Comparison of ENCODE assay signal across 22 cellular contexts in the genomic region with DNA sequence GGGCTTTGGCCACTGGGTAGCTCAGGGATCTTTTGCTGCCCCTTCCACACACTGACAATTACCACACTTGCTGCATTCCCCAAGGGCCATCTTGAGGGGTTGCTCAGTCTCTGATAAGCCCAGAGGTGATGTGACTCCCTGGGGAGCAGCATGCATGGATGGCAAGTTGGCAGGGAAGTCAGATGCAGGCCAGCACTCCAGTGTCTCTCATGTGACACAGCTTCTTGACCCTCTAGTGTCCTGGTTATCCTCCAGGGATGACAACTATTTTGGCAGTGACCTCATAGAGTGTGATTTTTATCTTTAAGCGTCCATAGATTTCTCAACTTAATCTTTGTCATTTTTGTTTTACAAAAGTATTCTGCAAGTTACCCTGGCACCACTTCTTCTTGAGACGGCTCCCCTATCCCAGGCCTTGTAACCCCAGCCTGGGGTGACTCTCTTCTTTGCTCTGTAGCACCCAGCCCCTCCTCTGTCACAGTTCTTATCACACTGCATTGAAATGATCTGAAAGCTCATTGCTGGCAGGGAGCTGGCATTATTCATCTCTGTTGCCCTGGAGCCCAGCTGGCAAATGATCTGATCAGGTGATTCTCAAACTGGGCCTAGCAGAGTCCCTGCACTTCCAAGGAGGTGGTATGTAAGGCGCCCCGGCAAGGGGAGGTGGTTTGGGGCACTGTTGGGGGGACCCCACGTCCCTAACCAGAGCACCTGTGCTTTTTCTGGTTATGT.
DNase-seq lines count a peak whose midpoint lies in the region; ATAC-seq and TF ChIP-seq lines count a peak whose summit lies in the region.
"Had no signal": no experiment of that assay in that cellular context is flagged by ENCODE, and none has a peak within 500 bp of the region (broad histone marks: within the 10 kb centered on the region; RNA-seq: fewer than 3 reads in every experiment).

No MANE protein-coding gene starts in this region.

- no peak overlapping the region for H2AFZ ChIP-seq in GM23338
- no peak overlapping the region for H2AFZ ChIP-seq in MM.1S (ENCODE audit: low read length)

- no peaks in the 10 kb centered on the region for H3F3A ChIP-seq in GM23338 (replicated peaks; ENCODE audit: low read depth)
- H3F3A ChIP-seq in MM.1S (ENCODE audit: insufficient read depth, low read length) = peaks cover 26% of the 10 kb centered on the region

- H3K9me3 ChIP-seq in colonic mucosa = no peaks in the 10 kb centered on the region
- H3K9me3 ChIP-seq in mucosa of descending colon = no peaks in the 10 kb centered on the region
- H3K9me3 ChIP-seq in MM.1S (replicated peaks; ENCODE audit: insufficient read depth, low read length) = no peaks in the 10 kb centered on the region
- H3K9me3 ChIP-seq in endodermal cell (ENCODE audit: control insufficient read depth, low read length) = no peaks in the 10 kb centered on the region
- H3K9me3 ChIP-seq: SJSA1 had no signal

- WGBS in endodermal cell (ENCODE audit: insufficient coverage in 1 of 2, insufficient read length in 1 of 2), 2 experiments = 83 to 94% methylated on average over 2 to 5 of the region's 5 CpGs

- H3K79me2 ChIP-seq in GM23338 (replicated peaks; ENCODE audit: insufficient read depth) (no peaks in the 10 kb centered on the region), MM.1S (ENCODE audit: low read length) (peaks cover 33% of the 10 kb centered on the region)

- TF ChIP-seq CTCF in colonic mucosa (IDR thresholded peaks at IDR 0.05) (no peak), mucosa of descending colon (IDR thresholded peaks at IDR 0.05) (no peak), type B pancreatic cell (conservative IDR thresholded peaks at IDR 0.05) (no peak), GM23338 (conservative IDR thresholded peaks at IDR 0.05; ENCODE audit: low read depth in 2 of 2) (no peak), MM.1S (IDR thresholded peaks at IDR 0.05; ENCODE audit: low read length) (no peak), endodermal cell (conservative IDR thresholded peaks at IDR 0.05) (no peak)

- no peak overlapping the region for H3K4me2 ChIP-seq in GM23338
- no peak overlapping the region for H3K4me2 ChIP-seq in MM.1S (ENCODE audit: low read depth, low read length)

- H3K27ac ChIP-seq in colonic mucosa = peak overlapping the region; percentile 0
- H3K27ac ChIP-seq in GM23338 (ENCODE audit: low read depth) = no peak overlapping the region
- H3K27ac ChIP-seq in MM.1S (ENCODE audit: low read length) = no peak overlapping the region
- no peak overlapping the region for H3K27ac ChIP-seq in endodermal cell (ENCODE audit: low read depth, low read length)
- H3K27ac ChIP-seq: SJSA1 had no signal

- peaks cover 4% of the 10 kb centered on the region for H3K4me1 Mint-ChIP-seq in type B pancreatic cell (ENCODE audit: unreplicated experiment)
- H3K4me1 Mint-ChIP-seq in GM23338 = peaks cover 8% of the 10 kb centered on the region; the same call in 2 of the 3 replicates
- H3K4me1 Mint-ChIP-seq in endodermal cell = peaks cover 19% of the 10 kb centered on the region

- H3K4me3 Mint-ChIP-seq in type B pancreatic cell (no peak overlapping the region), GM23338 (no peak overlapping the region), endodermal cell (no peak overlapping the region)
- H3K4me3 Mint-ChIP-seq: natural killer cell; stimulated activated naive CD8-positive, alpha-beta T cell treated with anti-CD3 and anti-CD28 coated beads, Interleukin-15, Interleukin-2, amounts not matched to agents 100 ng/mL and 50 ng/mL, for 24 hours had no signal

- H3K9ac ChIP-seq in colonic mucosa (ENCODE audit: low read depth in 2 of 2, low read length in 2 of 2) (peak overlapping the region in 1 of 2 donors; percentile 30), MM.1S (ENCODE audit: low read length) (no peak overlapping the region), endodermal cell (ENCODE audit: extremely low read depth, low read length, poor library complexity, severe bottlenecking) (no peak overlapping the region)

- H3K36me3 Mint-ChIP-seq in type B pancreatic cell (no peaks in the 10 kb centered on the region), GM23338 (ENCODE audit: low read depth) (no peaks in the 10 kb centered on the region), endodermal cell (ENCODE audit: low read depth) (no peaks in the 10 kb centered on the region)
- H3K36me3 Mint-ChIP-seq: natural killer cell had no signal

- H4K20me1 ChIP-seq in GM23338 (replicated peaks; ENCODE audit: insufficient read depth) (no peaks in the 10 kb centered on the region), MM.1S (ENCODE audit: insufficient read depth, low read length) (no peaks in the 10 kb centered on the region)

- H3K9me2 ChIP-seq in GM23338 (ENCODE audit: insufficient read depth) (no peaks in the 10 kb centered on the region), MM.1S (replicated peaks; ENCODE audit: insufficient read depth, low read length) (no peaks in the 10 kb centered on the region)

- no peaks in the 10 kb centered on the region for H3K9me3 Mint-ChIP-seq in type B pancreatic cell
- H3K9me3 Mint-ChIP-seq in GM23338 = no peaks in the 10 kb centered on the region
- H3K9me3 Mint-ChIP-seq in endodermal cell = no peaks in the 10 kb centered on the region
- H3K9me3 Mint-ChIP-seq: natural killer cell; stimulated activated naive CD8-positive, alpha-beta T cell treated with anti-CD3 and anti-CD28 coated beads, Interleukin-15, Interleukin-2, amounts not matched to agents 100 ng/mL and 50 ng/mL, for 24 hours had no signal

- peaks cover 10% of the 10 kb centered on the region for H3K27me3 Mint-ChIP-seq in type B pancreatic cell
- peaks cover under 1% of the 10 kb centered on the region for H3K27me3 Mint-ChIP-seq in GM23338 (ENCODE audit: insufficient read depth, low read depth, poor library complexity)
- no peaks in the 10 kb centered on the region for H3K27me3 Mint-ChIP-seq in endodermal cell (ENCODE audit: insufficient read depth)

- intact Hi-C loops in Right ventricle myocardium inferior (cut with DNase I) (no loop called here), cardiac septum (cut with DNase I) (loop anchor here (10.0 kb wide), 1 partner anchor 76 kb away; no protein-coding TSS in a partner anchor), colonic mucosa (cut with DNase I) (no loop called here), mucosa of descending colon (cut with DNase I, micrococcal nuclease) (loop anchor here in 1 of 2 donors (10.0 kb wide), 1 partner anchor 64 kb away; no protein-coding TSS in a partner anchor)

- DNase-seq in Right ventricle myocardium inferior (ENCODE audit: missing footprints) = peak; percentile 66
- no peak for DNase-seq in cardiac septum (ENCODE audit: low spot score)
- no peak for DNase-seq in colonic mucosa
- DNase-seq in mucosa of descending colon = peak in 2 of 3 donors; percentile 51 to 55
- DNase-seq in type B pancreatic cell (ENCODE audit: extremely low spot score, unreplicated experiment) = peak; percentile 32
- no peak for DNase-seq in GM23338 (ENCODE audit: low spot score)
- no peak for DNase-seq in MM.1S
- DNase-seq in endodermal cell = no peak
- DNase-seq: ACHN; activated CD4-positive, alpha-beta T cell treated with anti-CD3 and anti-CD28 coated beads for 4 hours; activated naive CD4-positive, alpha-beta T cell; aorta; cortex of kidney; EL; mammary epithelial cell; natural killer cell; NCI-H187; NCI-H524; OCI-M1 had no signal

- H3K36me3 ChIP-seq in colonic mucosa (no peaks in the 10 kb centered on the region), mucosa of descending colon (ENCODE audit: low read depth) (no peaks in the 10 kb centered on the region), GM23338 (ENCODE audit: insufficient read depth) (no peaks in the 10 kb centered on the region), MM.1S (replicated peaks; ENCODE audit: insufficient read depth, low read length) (no peaks in the 10 kb centered on the region), endodermal cell (ENCODE audit: control insufficient read depth, insufficient read depth, low read length) (no peaks in the 10 kb centered on the region)
- H3K36me3 ChIP-seq: SJSA1 had no signal

- peaks cover 12% of the 10 kb centered on the region for H3K4me1 ChIP-seq in colonic mucosa
- peaks cover 34% of the 10 kb centered on the region for H3K4me1 ChIP-seq in mucosa of descending colon (ENCODE audit: low read depth)
- H3K4me1 ChIP-seq in GM23338 (ENCODE audit: insufficient read depth) = no peaks in the 10 kb centered on the region
- H3K4me1 ChIP-seq in MM.1S (ENCODE audit: low read length) = peaks cover 36% of the 10 kb centered on the region
- no peaks in the 10 kb centered on the region for H3K4me1 ChIP-seq in endodermal cell (ENCODE audit: control insufficient read depth, insufficient read depth, low read length)

- H3K4me3 ChIP-seq in colonic mucosa (no peak overlapping the region), mucosa of descending colon (no peak overlapping the region), GM23338 (no peak overlapping the region), MM.1S (ENCODE audit: low read length) (no peak overlapping the region), endodermal cell (ENCODE audit: low read length) (no peak overlapping the region)
- H3K4me3 ChIP-seq: SJSA1 had no signal

- H3K27ac Mint-ChIP-seq in type B pancreatic cell = no peak overlapping the region
- H3K27ac Mint-ChIP-seq in GM23338 = no peak overlapping the region
- H3K27ac Mint-ChIP-seq in endodermal cell = no peak overlapping the region
- H3K27ac Mint-ChIP-seq: natural killer cell; stimulated activated naive CD8-positive, alpha-beta T cell treated with anti-CD3 and anti-CD28 coated beads, Interleukin-15, Interleukin-2, amounts not matched to agents 100 ng/mL and 50 ng/mL, for 24 hours had no signal

- ATAC-seq in Right ventricle myocardium inferior = peak; percentile 60
- peak; percentile 6 for ATAC-seq in mucosa of descending colon
- ATAC-seq in GM23338 = no peak
- ATAC-seq: HCT116, natural killer cell had no signal

- H3K27me3 ChIP-seq in colonic mucosa (no peaks in the 10 kb centered on the region), GM23338 (ENCODE audit: insufficient read depth) (no peaks in the 10 kb centered on the region), MM.1S (replicated peaks; ENCODE audit: insufficient read depth, low read length) (no peaks in the 10 kb centered on the region), endodermal cell (ENCODE audit: control insufficient read depth, insufficient read depth, low read length, poor library complexity, severe bottlenecking) (no peaks in the 10 kb centered on the region)
- H3K27me3 ChIP-seq: SJSA1 had no signal

TF ChIP-seq in GM23338, 12 proteins besides CTCF, POLR2A, EP300 and RAD21 (continues in another document):
- TF ChIP-seq STAT1 (IDR thresholded peaks at IDR 0.05; ENCODE audit: unreplicated experiment) = no peak
- TF ChIP-seq JUNB (IDR thresholded peaks at IDR 0.05; ENCODE audit: unreplicated experiment) = no peak
- no peak for TF ChIP-seq ZNF331 (CRISPR knock-in tag; IDR thresholded peaks at IDR 0.05; ENCODE audit: low read depth)

Comparison
In these comparisons a context has a peak if more than half of its experiments do, and no peak if none do; other contexts are left out.
1. DNase-seq: peak in Right ventricle myocardium inferior (single experiment), mucosa of descending colon (2 of 3) and type B pancreatic cell (single experiment); none in cardiac septum (single experiment), colonic mucosa (single experiment), GM23338 (single experiment), MM.1S (single experiment) and endodermal cell (single experiment).